Comparison of ENCODE assay signal across 8 cellular contexts in genomic region chr1:150168960-150169565, GRCh38. TPM values are rescaled to one million over a fixed set of nuclear protein-coding genes. Genes with fewer than 3 reads are reported as not detected.
DNase-seq lines count a peak whose midpoint lies in the region; ATAC-seq and TF ChIP-seq lines count a peak whose summit lies in the region.

No MANE protein-coding gene starts in this region.

- H3K4me3 ChIP-seq in retinal pigment epithelial cell (ENCODE audit: low read length) = no peak overlapping the region

- peak; percentile 89 for TF ChIP-seq CTCF in retinal pigment epithelial cell (conservative IDR thresholded peaks at IDR 0.05; ENCODE audit: low read depth, low read length)

- H3K9me3 Mint-ChIP-seq in activated naive CD4-positive, alpha-beta T cell treated with anti-CD3 and anti-CD28 coated beads, Interleukin-2, amount 50 U/mL, for 72 hours = no peaks in the 10 kb centered on the region

- H3K36me3 Mint-ChIP-seq in activated naive CD4-positive, alpha-beta T cell treated with anti-CD3 and anti-CD28 coated beads, Interleukin-2, amount 50 U/mL, for 72 hours = no peaks in the 10 kb centered on the region

- H3K27ac Mint-ChIP-seq in activated naive CD4-positive, alpha-beta T cell treated with anti-CD3 and anti-CD28 coated beads, Interleukin-2, amount 50 U/mL, for 72 hours = no peak overlapping the region

- intact Hi-C loops in cardiac septum (cut with DNase I) = loop anchor here (1.0 to 2.0 kb wide), 2 partner anchors 97 to 206 kb away; no protein-coding TSS in a partner anchor

- ATAC-seq in SK-N-SH treated with all-trans-retinoic acid at 6 μM for 48 hours (peak; percentile 84), GM18867 (IDR thresholded peaks at IDR 0.05; ENCODE audit: unreplicated experiment) (no peak)
- peak; percentile 67 to 82 for ATAC-seq in activated naive CD4-positive, alpha-beta T cell treated with anti-CD3 and anti-CD28 coated beads, Interleukin-2, amount 50 U/mL, for 72 hours

- peak; percentile 76 for DNase-seq in COR-L47 (lab: John Stamatoyannopoulos, UW)
- peak; percentile 59 for DNase-seq in HT1080 (ENCODE audit: low read depth)
- DNase-seq in activated naive CD4-positive, alpha-beta T cell treated with anti-CD3 and anti-CD28 coated beads, Interleukin-2, amount 50 U/mL, for 72 hours (ENCODE audit: low spot score in 2 of 2) = peak in 1 of 2 donors; percentile 56
- peak; percentile 86 for DNase-seq in cardiac septum (ENCODE audit: low spot score)
- DNase-seq in retinal pigment epithelial cell (ENCODE audit: low read depth) = no peak
- DNase-seq in NCI-H2029 (lab: John Stamatoyannopoulos, UW) = no peak

TF ChIP-seq in SK-N-SH treated with all-trans-retinoic acid at 6 μM for 48 hours, 23 proteins besides CTCF, POLR2A, EP300 and RAD21:
- no peak for TF ChIP-seq ZNF8 (CRISPR knock-in tag; IDR thresholded peaks at IDR 0.05)
- TF ChIP-seq ZC3H10 (CRISPR knock-in tag; IDR thresholded peaks at IDR 0.05) = no peak

RNA-seq across cellular contexts. Expression of gene PLEKHO1, which starts 19.3 kb away (rescaled TPM):
- total RNA-seq in HT1080 (2014; rRNA removed; shearing (Covaris generic)) = 45.1 and 50.1 TPM in 2 replicates
- 23.4 and 26.7 TPM in 2 replicates for polyA plus RNA-seq in HT1080 (2015; cell fraction: cytosol; rRNA removed)
- polyA plus RNA-seq in HT1080 (2015; cell fraction: nucleus; rRNA removed) = 26.2 and 28.5 TPM in 2 replicates
- 10 to 100 TPM in 1 of 2 donors, 1 to 10 TPM in 1; 6.7 to 14.7 TPM for total RNA-seq in activated naive CD4-positive, alpha-beta T cell treated with anti-CD3 and anti-CD28 coated beads, Interleukin-2, amount 50 U/mL, for 72 hours
- total RNA-seq in cardiac septum = 88.8 TPM

Comparison
In these comparisons a context has a peak if more than half of its experiments do, and no peak if none do; other contexts are left out.
1. DNase-seq: peak in COR-L47 (single experiment), HT1080 (single experiment) and cardiac septum (single experiment); none in retinal pigment epithelial cell (single experiment) and NCI-H2029 (single experiment).